In genomic region chr20:35618372-35619131, GRCh38 we compare ENCODE assay signal across 8 cellular contexts. TPM values are rescaled to one million over a fixed set of nuclear protein-coding genes. Genes with fewer than 3 reads are reported as not detected.
DNase-seq lines count a peak whose midpoint lies in the region; ATAC-seq and TF ChIP-seq lines count a peak whose summit lies in the region.

No MANE protein-coding gene starts in this region.

- ATAC-seq in activated CD4-positive, alpha-beta T cell treated with anti-CD3 and anti-CD28 coated beads for 36 hours = no peak
- no peak for ATAC-seq in GM21717 (IDR thresholded peaks at IDR 0.05; ENCODE audit: unreplicated experiment)

- H3K27ac ChIP-seq in SJCRH30 (no peak overlapping the region), mucosa of rectum (ENCODE audit: low read depth in 2 of 2, low read length in 2 of 2) (no peak overlapping the region)

- H3K27me3 Mint-ChIP-seq in activated CD4-positive, alpha-beta T cell treated with anti-CD3 and anti-CD28 coated beads for 36 hours = peaks cover 2% of the 10 kb centered on the region

- peak overlapping the region; percentile 83 for H3K4me3 Mint-ChIP-seq in activated CD4-positive, alpha-beta T cell treated with anti-CD3 and anti-CD28 coated beads for 36 hours

- peaks cover 2% of the 10 kb centered on the region for H3K36me3 Mint-ChIP-seq in activated CD4-positive, alpha-beta T cell treated with anti-CD3 and anti-CD28 coated beads for 36 hours (ENCODE audit: low read depth)

- H3K36me3 ChIP-seq in SJCRH30 (peaks cover 16% of the 10 kb centered on the region), mucosa of rectum (ENCODE audit: control insufficient read depth in 2 of 2, insufficient read depth in 2 of 2, low read length in 2 of 2) (no peaks in the 10 kb centered on the region)

- peak overlapping the region; percentile 83 for H3K27ac Mint-ChIP-seq in activated CD4-positive, alpha-beta T cell treated with anti-CD3 and anti-CD28 coated beads for 36 hours

- peaks cover 50% of the 10 kb centered on the region for H3K4me1 Mint-ChIP-seq in activated CD4-positive, alpha-beta T cell treated with anti-CD3 and anti-CD28 coated beads for 36 hours

- H3K4me1 ChIP-seq in SJCRH30 = peaks cover 2% of the 10 kb centered on the region; the same call in 1 of the 2 replicates
- H3K4me1 ChIP-seq in mucosa of rectum (ENCODE audit: control insufficient read depth in 2 of 2, insufficient read depth in 2 of 2, low read length in 2 of 2) = peaks cover 34 to 36% of the 10 kb centered on the region in 2 donors

- CTCF ChIA-PET in activated CD4-positive, alpha-beta T cell treated with anti-CD3 and anti-CD28 coated beads for 36 hours (lab: Charles Lee) = interaction anchor here (0.6 to 6.7 kb wide), 19 partner anchors 11 to 1026 kb away, joined by 3 to 92 read pairs (median 4); partner anchors contain the start of genes CPNE1, ERGIC3, RBM12 and RBM39

- H3K27me3 ChIP-seq in SJCRH30 = no peaks in the 10 kb centered on the region
- H3K27me3 ChIP-seq in mucosa of rectum (ENCODE audit: control insufficient read depth in 2 of 2, insufficient read depth in 2 of 2, low read length in 2 of 2) = no peaks in the 10 kb centered on the region

- peak overlapping the region; percentile 17 to 57 for H3K9ac ChIP-seq in mucosa of rectum (ENCODE audit: low read depth in 1 of 2, low read length in 2 of 2)

- intact Hi-C loops in activated CD4-positive, alpha-beta T cell treated with anti-CD3 and anti-CD28 coated beads for 36 hours (cut with DNase I, micrococcal nuclease) = loop anchor here (1.0 to 5.0 kb wide), 8 partner anchors 42 to 434 kb away; partner anchors contain the start of genes CEP250 (in 1 of the 2), ERGIC3 (in 1 of the 2), NFS1 (in 1 of the 2) and ROMO1 (in 1 of the 2)

- DNase-seq in activated CD4-positive, alpha-beta T cell treated with anti-CD3 and anti-CD28 coated beads for 36 hours = peak; percentile 44
- no peak for DNase-seq in activated CD4-positive, alpha-beta T cell treated with anti-CD3 and anti-CD28 coated beads for 1 hour
- DNase-seq in SJCRH30 (peak; percentile 26 to 40), choroid plexus epithelial cell (ENCODE audit: low read depth) (peak; percentile 58), cortex of kidney (lab: John Stamatoyannopoulos, UW) (no peak), NCI-H128 (lab: John Stamatoyannopoulos, UW; ENCODE audit: unreplicated experiment) (no peak)

- H3K4me3 ChIP-seq in SJCRH30 = peak overlapping the region; percentile 15
- H3K4me3 ChIP-seq in choroid plexus epithelial cell (ENCODE audit: low read depth, low read length) = peak overlapping the region; percentile 72
- H3K4me3 ChIP-seq in mucosa of rectum (ENCODE audit: low read length in 2 of 2) = peak overlapping the region; percentile 68 to 72

- no peaks in the 10 kb centered on the region for H3K9me3 ChIP-seq in SJCRH30 (replicated peaks)
- no peaks in the 10 kb centered on the region for H3K9me3 ChIP-seq in mucosa of rectum (ENCODE audit: control insufficient read depth in 2 of 2, low read length in 2 of 2)

- POLR2A ChIA-PET in activated CD4-positive, alpha-beta T cell treated with anti-CD3 and anti-CD28 coated beads for 36 hours (lab: Charles Lee) = interaction anchor here (0.5 to 2.5 kb wide), 8 partner anchors 16 to 124 kb away, joined by 3 to 55 read pairs (median 8); partner anchors contain the start of genes CPNE1, RBM12 and RBM39

- no peaks in the 10 kb centered on the region for H3K9me3 Mint-ChIP-seq in activated CD4-positive, alpha-beta T cell treated with anti-CD3 and anti-CD28 coated beads for 36 hours (ENCODE audit: low read depth)

- TF ChIP-seq CTCF in choroid plexus epithelial cell (conservative IDR thresholded peaks at IDR 0.05; ENCODE audit: low read depth, low read length) = no peak

RNA-seq across cellular contexts. Expression of gene SPAG4, which starts 2.9 kb away (rescaled TPM):
- total RNA-seq in activated CD4-positive, alpha-beta T cell treated with anti-CD3 and anti-CD28 coated beads for 36 hours = 1 to 10 TPM; 6.4 to 6.9 TPM
- total RNA-seq in SJCRH30 (2014; rRNA removed; shearing (Covaris generic)) = 3.5 and 4.3 TPM in 2 replicates

RNA-seq across cellular contexts. Expression of gene CPNE1, which starts 46.1 kb away (rescaled TPM):
- total RNA-seq in activated CD4-positive, alpha-beta T cell treated with anti-CD3 and anti-CD28 coated beads for 36 hours = 100 to 1,000 TPM; 249 to 258 TPM
- total RNA-seq in SJCRH30 (2014; rRNA removed; shearing (Covaris generic)) = 276 and 297 TPM in 2 replicates

RNA-seq across cellular contexts. Expression of gene RBM12, which starts 46.1 kb away (rescaled TPM):
- total RNA-seq in activated CD4-positive, alpha-beta T cell treated with anti-CD3 and anti-CD28 coated beads for 36 hours = 100 to 1,000 TPM; 122 to 148 TPM
- 137 and 142 TPM in 2 replicates for total RNA-seq in SJCRH30 (2014; rRNA removed; shearing (Covaris generic))

Comparison
In these comparisons a context has a peak if more than half of its experiments do, and no peak if none do; other contexts are left out.
1. DNase-seq: peak in activated CD4-positive, alpha-beta T cell treated with anti-CD3 and anti-CD28 coated beads for 36 hours (single experiment), SJCRH30 (2 of 2) and choroid plexus epithelial cell (single experiment); none in activated CD4-positive, alpha-beta T cell treated with anti-CD3 and anti-CD28 coated beads for 1 hour (single experiment), cortex of kidney (single experiment) and NCI-H128 (single experiment).
2. H3K4me3 ChIP-seq: peak in every context shown above with its lines; median percentile 72 in choroid plexus epithelial cell; 70 in mucosa of rectum; 15 in SJCRH30.